Comparison of ENCODE assay signal across 9 cellular contexts in the genomic region with DNA sequence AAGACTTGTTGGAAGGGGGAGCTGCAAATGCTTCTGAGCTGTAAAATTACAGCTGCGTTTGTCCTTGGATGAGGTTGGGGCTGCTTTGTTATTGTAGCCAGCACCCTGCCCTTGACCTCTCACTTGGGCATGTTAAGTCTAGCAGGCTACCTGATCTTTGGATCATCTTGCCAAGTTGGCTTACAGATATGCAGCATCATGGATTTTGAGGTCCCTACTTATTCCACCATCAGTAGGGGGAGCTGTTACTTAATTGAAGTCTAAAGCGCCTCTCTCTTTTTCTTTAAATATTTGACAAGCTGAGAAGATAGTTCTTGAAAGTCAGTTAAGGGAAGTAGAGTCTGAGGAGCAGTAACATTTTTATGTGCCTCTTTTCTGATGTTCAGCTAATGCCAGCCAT.
DNase-seq lines count a peak whose midpoint lies in the region; ATAC-seq and TF ChIP-seq lines count a peak whose summit lies in the region.
"Had no signal": no experiment of that assay in that cellular context is flagged by ENCODE, and none has a peak within 500 bp of the region (broad histone marks: within the 10 kb centered on the region; RNA-seq: fewer than 3 reads in every experiment).

No MANE protein-coding gene starts in this region.

- H3K27ac ChIP-seq in HEK293 (ENCODE audit: extremely low read depth, low read depth, low read length) = no peak overlapping the region
- H3K27ac ChIP-seq in hepatocyte = no peak overlapping the region

- H3K4me1 Mint-ChIP-seq in T-cell = no peaks in the 10 kb centered on the region
- no peaks in the 10 kb centered on the region for H3K4me1 Mint-ChIP-seq in activated CD4-positive, alpha-beta T cell treated with anti-CD3 and anti-CD28 coated beads, Interleukin-2, amount 10 ng/mL, durations not matched to agents 7 days and 5 days

- POLR2A ChIA-PET in HEK293 (lab: Yijun Ruan, JAX) (no interaction called here), T-cell (lab: Charles Lee) (no interaction called here)
- POLR2A ChIA-PET in activated CD4-positive, alpha-beta T cell treated with anti-CD3 and anti-CD28 coated beads, Interleukin-2, amount 10 ng/mL, durations not matched to agents 7 days and 5 days (lab: Charles Lee) = no interaction called here

- no peak overlapping the region for H3K4me3 Mint-ChIP-seq in T-cell
- H3K4me3 Mint-ChIP-seq in activated CD4-positive, alpha-beta T cell treated with anti-CD3 and anti-CD28 coated beads, Interleukin-2, amount 10 ng/mL, durations not matched to agents 7 days and 5 days = no peak overlapping the region

- no peak overlapping the region for H3K27ac Mint-ChIP-seq in T-cell
- H3K27ac Mint-ChIP-seq in activated CD4-positive, alpha-beta T cell treated with anti-CD3 and anti-CD28 coated beads, Interleukin-2, amount 10 ng/mL, durations not matched to agents 7 days and 5 days = no peak overlapping the region

- WGBS in hepatocyte (ENCODE audit: low lambda C conversion rate, missing lambda C conversion rate) = 61% methylated on average over 2 of the region's 2 CpGs

- H3K4me3 ChIP-seq in HEK293 (ENCODE audit: low read depth, low read length) (no peak overlapping the region), hepatocyte (no peak overlapping the region)

- H3K27me3 ChIP-seq in hepatocyte = no peaks in the 10 kb centered on the region

- H3K27me3 Mint-ChIP-seq in T-cell = peaks cover 3% of the 10 kb centered on the region in 2 donors
- H3K27me3 Mint-ChIP-seq in activated CD4-positive, alpha-beta T cell treated with anti-CD3 and anti-CD28 coated beads, Interleukin-2, amount 10 ng/mL, durations not matched to agents 7 days and 5 days = no peaks in the 10 kb centered on the region

- H3K4me1 ChIP-seq in HEK293 (ENCODE audit: control insufficient read depth, insufficient read depth, low read length) (no peaks in the 10 kb centered on the region), hepatocyte (ENCODE audit: insufficient read depth) (no peaks in the 10 kb centered on the region)

- H3K9me3 ChIP-seq in HEK293 (ENCODE audit: control insufficient read depth, insufficient read depth, low read depth, low read length) (no peaks in the 10 kb centered on the region), hepatocyte (ENCODE audit: low read depth) (no peaks in the 10 kb centered on the region)

- DNase-seq in AG08396 (ENCODE audit: low spot score) = peak; percentile 12
- DNase-seq in SW480 (ENCODE audit: low spot score) = peak; percentile 36
- peak; percentile 54 for DNase-seq in hepatocyte (ENCODE audit: low spot score)
- DNase-seq in stimulated activated naive CD4-positive, alpha-beta T cell treated with Interleukin-2 at 50 U/mL for 16 hours (lab: John Stamatoyannopoulos, UW) = no peak
- no peak for DNase-seq in T-cell
- no peak for DNase-seq in activated CD4-positive, alpha-beta T cell treated with anti-CD3 and anti-CD28 coated beads, Interleukin-2, amount 10 ng/mL, durations not matched to agents 7 days and 5 days
- DNase-seq: kidney had no signal

- TF ChIP-seq POLR2A in GM18505 (IDR thresholded peaks at IDR 0.05; ENCODE audit: borderline replicate concordance, extremely low read depth, insufficient read depth, insufficient read length) = no peak

- no peaks in the 10 kb centered on the region for H3K9me2 ChIP-seq in hepatocyte (replicated peaks; ENCODE audit: insufficient read depth)

- H3K36me3 Mint-ChIP-seq in T-cell = no peaks in the 10 kb centered on the region
- no peaks in the 10 kb centered on the region for H3K36me3 Mint-ChIP-seq in activated CD4-positive, alpha-beta T cell treated with anti-CD3 and anti-CD28 coated beads, Interleukin-2, amount 10 ng/mL, durations not matched to agents 7 days and 5 days (ENCODE audit: low read depth)

- TF ChIP-seq CTCF in HEK293 (tag by site-specific recombination; IDR thresholded peaks at IDR 0.05) (no peak), hepatocyte (IDR thresholded peaks at IDR 0.05; ENCODE audit: poor library complexity) (peak; percentile 41)

- peaks cover 0 to 13% (median 7%) of the 10 kb centered on the region in 3 donors for H3K9me3 Mint-ChIP-seq in T-cell
- no peaks in the 10 kb centered on the region for H3K9me3 Mint-ChIP-seq in activated CD4-positive, alpha-beta T cell treated with anti-CD3 and anti-CD28 coated beads, Interleukin-2, amount 10 ng/mL, durations not matched to agents 7 days and 5 days

- ATAC-seq in T-cell (replicated peaks in 1 of 4) = no peak
- ATAC-seq in GM18505 (IDR thresholded peaks at IDR 0.05; ENCODE audit: unreplicated experiment) = no peak

- H3K36me3 ChIP-seq in HEK293 (ENCODE audit: control insufficient read depth in 2 of 2, insufficient read depth in 1 of 2, low read length in 2 of 2) (no peaks in the 10 kb centered on the region), hepatocyte (replicated peaks; ENCODE audit: insufficient read depth, low read depth) (no peaks in the 10 kb centered on the region)

- no peaks in the 10 kb centered on the region for H4K20me1 ChIP-seq in hepatocyte (ENCODE audit: insufficient read depth, poor library complexity, severe bottlenecking)

- H3K4me2 ChIP-seq in hepatocyte = no peak overlapping the region

- CTCF ChIA-PET in HEK293 (lab: Yijun Ruan, JAX) (interaction anchor here (0.6 to 4.6 kb wide), 26 partner anchors 10 to 1272 kb away, joined by 3 to 44 read pairs (median 3); no protein-coding TSS in a partner anchor), T-cell (lab: Charles Lee) (no interaction called here)
- CTCF ChIA-PET in activated CD4-positive, alpha-beta T cell treated with anti-CD3 and anti-CD28 coated beads, Interleukin-2, amount 10 ng/mL, durations not matched to agents 7 days and 5 days (lab: Charles Lee) = no interaction called here

- no peaks in the 10 kb centered on the region for H3K79me2 ChIP-seq in hepatocyte

- no peak overlapping the region for H2AFZ ChIP-seq in hepatocyte

TF ChIP-seq in HEK293, 187 proteins besides CTCF, POLR2A, EP300 and RAD21:
- TF ChIP-seq ZNF777 (tag by site-specific recombination; IDR thresholded peaks at IDR 0.05; ENCODE audit: borderline replicate concordance) (no peak), ZNF394 (tag by site-specific recombination; IDR thresholded peaks at IDR 0.05; ENCODE audit: borderline replicate concordance) (no peak), TRIM28 (IDR thresholded peaks at IDR 0.05; ENCODE audit: borderline replicate concordance, low read length) (0 out of 2 replicates have a peak, but pooled peaks have one; percentile 23), ZNF768 (tag by site-specific recombination; IDR thresholded peaks at IDR 0.05) (no peak), ZBTB17 (tag by site-specific recombination; IDR thresholded peaks at IDR 0.05) (peak; percentile 22; the same call in 1 of the 2 replicates), ZNF654 (tag by site-specific recombination; IDR thresholded peaks at IDR 0.05; ENCODE audit: low read depth) (peak; percentile 16; the same call in 1 of the 2 replicates), HOXA7 (CRISPR knock-in tag; IDR thresholded peaks at IDR 0.05; ENCODE audit: borderline replicate concordance) (no peak)
- TF ChIP-seq, protein P1, sequence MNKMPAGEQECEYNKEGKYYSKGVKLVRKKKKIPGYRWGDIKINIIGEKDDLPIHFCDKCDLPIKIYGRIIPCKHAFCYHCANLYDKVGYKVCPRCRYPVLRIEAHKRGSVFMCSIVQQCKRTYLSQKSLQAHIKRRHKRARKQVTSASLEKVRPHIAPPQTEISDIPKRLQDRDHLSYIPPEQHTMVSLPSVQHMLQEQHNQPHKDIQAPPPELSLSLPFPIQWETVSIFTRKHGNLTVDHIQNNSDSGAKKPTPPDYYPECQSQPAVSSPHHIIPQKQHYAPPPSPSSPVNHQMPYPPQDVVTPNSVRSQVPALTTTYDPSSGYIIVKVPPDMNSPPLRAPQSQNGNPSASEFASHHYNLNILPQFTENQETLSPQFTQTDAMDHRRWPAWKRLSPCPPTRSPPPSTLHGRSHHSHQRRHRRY (tag by site-specific recombination; IDR thresholded peaks at IDR 0.05) = no peak
- TF ChIP-seq, protein P2, sequence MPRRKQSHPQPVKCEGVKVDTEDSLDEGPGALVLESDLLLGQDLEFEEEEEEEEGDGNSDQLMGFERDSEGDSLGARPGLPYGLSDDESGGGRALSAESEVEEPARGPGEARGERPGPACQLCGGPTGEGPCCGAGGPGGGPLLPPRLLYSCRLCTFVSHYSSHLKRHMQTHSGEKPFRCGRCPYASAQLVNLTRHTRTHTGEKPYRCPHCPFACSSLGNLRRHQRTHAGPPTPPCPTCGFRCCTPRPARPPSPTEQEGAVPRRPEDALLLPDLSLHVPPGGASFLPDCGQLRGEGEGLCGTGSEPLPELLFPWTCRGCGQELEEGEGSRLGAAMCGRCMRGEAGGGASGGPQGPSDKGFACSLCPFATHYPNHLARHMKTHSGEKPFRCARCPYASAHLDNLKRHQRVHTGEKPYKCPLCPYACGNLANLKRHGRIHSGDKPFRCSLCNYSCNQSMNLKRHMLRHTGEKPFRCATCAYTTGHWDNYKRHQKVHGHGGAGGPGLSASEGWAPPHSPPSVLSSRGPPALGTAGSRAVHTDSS (tag by site-specific recombination; IDR thresholded peaks at IDR 0.05) = no peak

Comparison
In these comparisons a context has a peak if more than half of its experiments do, and no peak if none do; other contexts are left out.
1. DNase-seq: peak in AG08396 (single experiment), SW480 (single experiment) and hepatocyte (single experiment); none in stimulated activated naive CD4-positive, alpha-beta T cell treated with Interleukin-2 at 50 U/mL for 16 hours (single experiment), T-cell (0 of 34) and activated CD4-positive, alpha-beta T cell treated with anti-CD3 and anti-CD28 coated beads, Interleukin-2, amount 10 ng/mL, durations not matched to agents 7 days and 5 days (single experiment).